8 cellular contexts compared by ENCODE assay signal in the genomic region with DNA sequence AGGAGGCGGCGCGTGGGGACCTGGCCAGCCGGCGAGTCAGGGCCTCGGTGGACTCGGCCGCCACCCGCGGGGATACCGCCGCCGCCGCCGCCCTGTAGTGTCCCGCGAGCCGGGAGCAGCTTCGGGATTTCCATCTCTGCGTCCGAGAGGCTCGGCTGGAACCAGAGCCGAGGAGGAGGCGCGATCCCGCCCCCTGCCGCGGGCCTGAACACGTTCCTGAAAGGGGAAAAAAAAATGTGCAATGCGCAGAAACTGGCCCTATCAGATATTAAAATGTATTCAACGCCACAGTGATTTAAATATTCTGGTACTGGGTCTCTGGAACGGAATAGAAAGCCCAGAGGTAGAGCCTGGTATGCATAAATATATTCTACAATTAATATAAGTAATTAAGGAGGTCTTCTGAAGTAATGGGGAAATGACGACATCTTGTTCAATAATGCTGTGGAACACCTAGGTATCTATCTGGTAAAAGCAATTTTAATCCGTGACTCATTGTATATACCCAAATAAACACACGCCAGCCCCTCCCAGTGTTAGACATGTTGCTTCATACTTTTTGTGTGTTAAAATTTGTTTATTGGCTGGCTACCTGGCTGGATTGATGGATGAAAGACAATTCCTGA. TPM values are rescaled to one million over a fixed set of nuclear protein-coding genes. Genes with fewer than 3 reads are reported as not detected.
DNase-seq lines count a peak whose midpoint lies in the region; ATAC-seq and TF ChIP-seq lines count a peak whose summit lies in the region.
"Not testable (repeated sequence)": the region's sequence is repeated elsewhere in the genome, so short reads cannot be mapped to it uniquely, and the experiment has no call there.

A gene with protein sequence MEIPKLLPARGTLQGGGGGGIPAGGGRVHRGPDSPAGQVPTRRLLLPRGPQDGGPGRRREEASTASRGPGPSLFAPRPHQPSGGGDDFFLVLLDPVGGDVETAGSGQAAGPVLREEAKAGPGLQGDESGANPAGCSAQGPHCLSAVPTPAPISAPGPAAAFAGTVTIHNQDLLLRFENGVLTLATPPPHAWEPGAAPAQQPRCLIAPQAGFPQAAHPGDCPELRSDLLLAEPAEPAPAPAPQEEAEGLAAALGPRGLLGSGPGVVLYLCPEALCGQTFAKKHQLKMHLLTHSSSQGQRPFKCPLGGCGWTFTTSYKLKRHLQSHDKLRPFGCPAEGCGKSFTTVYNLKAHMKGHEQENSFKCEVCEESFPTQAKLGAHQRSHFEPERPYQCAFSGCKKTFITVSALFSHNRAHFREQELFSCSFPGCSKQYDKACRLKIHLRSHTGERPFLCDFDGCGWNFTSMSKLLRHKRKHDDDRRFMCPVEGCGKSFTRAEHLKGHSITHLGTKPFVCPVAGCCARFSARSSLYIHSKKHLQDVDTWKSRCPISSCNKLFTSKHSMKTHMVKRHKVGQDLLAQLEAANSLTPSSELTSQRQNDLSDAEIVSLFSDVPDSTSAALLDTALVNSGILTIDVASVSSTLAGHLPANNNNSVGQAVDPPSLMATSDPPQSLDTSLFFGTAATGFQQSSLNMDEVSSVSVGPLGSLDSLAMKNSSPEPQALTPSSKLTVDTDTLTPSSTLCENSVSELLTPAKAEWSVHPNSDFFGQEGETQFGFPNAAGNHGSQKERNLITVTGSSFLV (minus strand): TSS at position 172 of the 626 bp plus-strand sequence. CDS start 38 bp downstream, at position 134.

- H3K36me3 Mint-ChIP-seq in CD14-positive monocyte; activated CD8-positive, alpha-beta T cell treated with anti-CD3 and anti-CD28 coated beads, Interleukin-2, amount 10 ng/mL, durations not matched to agents 7 days and 5 days (ENCODE audit: low read depth): not testable (repeated sequence)

- not testable (repeated sequence) for H3K4me1 ChIP-seq in effector memory CD4-positive, alpha-beta T cell (ENCODE audit: control insufficient read depth, insufficient read depth, low read length, poor library complexity, severe bottlenecking)
- H3K4me1 ChIP-seq in skeletal muscle satellite cell (ENCODE audit: control insufficient read depth, insufficient read depth, low read length), result peaks cover 14% of the 10 kb centered on the region

- H3K4me3 ChIP-seq in effector memory CD4-positive, alpha-beta T cell (ENCODE audit: insufficient read depth, low read depth, low read length, poor library complexity, severe bottlenecking), result peak within 1 kb of the TSS; percentile 42
- H3K4me3 ChIP-seq in skeletal muscle satellite cell (ENCODE audit: low read length), result peak within 1 kb of the TSS; percentile 69

- intact Hi-C loops in CD14-positive monocyte (cut with micrococcal nuclease), result loop anchor here in 1 of 2 donors (10.0 kb wide), 1 partner anchor 316 kb away; a partner anchor contains a TSS
- intact Hi-C loops in left colon (cut with DNase I, micrococcal nuclease), result loop anchor here in 1 of 2 donors (10.0 kb wide), 1 partner anchor 316 kb away; a partner anchor contains a TSS

- TF ChIP-seq CTCF in CD14-positive monocyte (IDR thresholded peaks at IDR 0.05), result not testable (repeated sequence)

- H3K9me3 Mint-ChIP-seq in CD14-positive monocyte; activated CD8-positive, alpha-beta T cell treated with anti-CD3 and anti-CD28 coated beads, Interleukin-2, amount 10 ng/mL, durations not matched to agents 7 days and 5 days (ENCODE audit: insufficient read depth): not testable (repeated sequence)

- not testable (repeated sequence) for H3K27me3 Mint-ChIP-seq in CD14-positive monocyte (ENCODE audit: low read depth in 3 of 3); activated CD8-positive, alpha-beta T cell treated with anti-CD3 and anti-CD28 coated beads, Interleukin-2, amount 10 ng/mL, durations not matched to agents 7 days and 5 days (ENCODE audit: low read depth)

- H3K36me3 ChIP-seq in effector memory CD4-positive, alpha-beta T cell (ENCODE audit: control insufficient read depth, insufficient read depth, low read length); skeletal muscle satellite cell (ENCODE audit: insufficient read depth, low read length): not testable (repeated sequence)

- POLR2A ChIA-PET in activated CD8-positive, alpha-beta T cell treated with anti-CD3 and anti-CD28 coated beads, Interleukin-2, amount 10 ng/mL, durations not matched to agents 7 days and 5 days (lab: Charles Lee), result not testable (repeated sequence)

- H3K4me2 ChIP-seq in skeletal muscle satellite cell (ENCODE audit: low read length), result peak within 1 kb of the TSS; percentile 82

- peak within 1 kb of the TSS; percentile 63 to 84 for H3K4me3 Mint-ChIP-seq in CD14-positive monocyte
- H3K4me3 Mint-ChIP-seq in activated CD8-positive, alpha-beta T cell treated with anti-CD3 and anti-CD28 coated beads, Interleukin-2, amount 10 ng/mL, durations not matched to agents 7 days and 5 days, result peak within 1 kb of the TSS; percentile 70

- CTCF ChIA-PET in activated CD8-positive, alpha-beta T cell treated with anti-CD3 and anti-CD28 coated beads, Interleukin-2, amount 10 ng/mL, durations not matched to agents 7 days and 5 days (lab: Charles Lee), result not testable (repeated sequence)

- peak within 1 kb of the TSS in 6 of 7 donors; percentile 53 to 84 (median 72) for H3K27ac Mint-ChIP-seq in CD14-positive monocyte
- peak within 1 kb of the TSS; percentile 86 for H3K27ac Mint-ChIP-seq in activated CD8-positive, alpha-beta T cell treated with anti-CD3 and anti-CD28 coated beads, Interleukin-2, amount 10 ng/mL, durations not matched to agents 7 days and 5 days

- ATAC-seq in GM19372 (IDR thresholded peaks at IDR 0.05; ENCODE audit: low read depth, unreplicated experiment) (peak; percentile 54), HG02943 (IDR thresholded peaks at IDR 0.05; ENCODE audit: low read depth, unreplicated experiment) (peak; percentile 48), left colon (peak; percentile 60)
- peak; percentile 73 for ATAC-seq in activated CD8-positive, alpha-beta T cell treated with anti-CD3 and anti-CD28 coated beads, Interleukin-2, amount 10 ng/mL, durations not matched to agents 7 days and 5 days

- H3K9me3 ChIP-seq in effector memory CD4-positive, alpha-beta T cell (ENCODE audit: control insufficient read depth, low read length); skeletal muscle satellite cell (replicated peaks; ENCODE audit: low read length): not testable (repeated sequence)

- peaks cover 22% of the 10 kb centered on the region for H3K4me1 Mint-ChIP-seq in CD14-positive monocyte
- H3K4me1 Mint-ChIP-seq in activated CD8-positive, alpha-beta T cell treated with anti-CD3 and anti-CD28 coated beads, Interleukin-2, amount 10 ng/mL, durations not matched to agents 7 days and 5 days (ENCODE audit: low read depth), result peaks cover 29% of the 10 kb centered on the region

- peak within 1 kb of the TSS; percentile 79 for H3K9ac ChIP-seq in skeletal muscle satellite cell (ENCODE audit: low read depth, low read length)

- peak within 1 kb of the TSS; percentile 74 for H3K27ac ChIP-seq in effector memory CD4-positive, alpha-beta T cell (ENCODE audit: insufficient read depth, low read length, poor library complexity, severe bottlenecking)

- not testable (repeated sequence) for DNase-seq in CD14-positive monocyte (ENCODE audit: low spot score); activated CD8-positive, alpha-beta T cell treated with anti-CD3 and anti-CD28 coated beads, Interleukin-2, amount 10 ng/mL, durations not matched to agents 7 days and 5 days; effector memory CD4-positive, alpha-beta T cell; left colon
- DNase-seq in NCI-H1092 treated with DMSO at 0.1 percent for 48 hours (lab: John Stamatoyannopoulos, UW), result peak; percentile 10

- H3K27me3 ChIP-seq in effector memory CD4-positive, alpha-beta T cell (replicated peaks; ENCODE audit: control insufficient read depth, insufficient read depth, low read length, poor library complexity, severe bottlenecking); skeletal muscle satellite cell (ENCODE audit: control insufficient read depth, insufficient read depth, low read length): not testable (repeated sequence)

RNA-seq across cellular contexts. Expression of the gene that starts here (rescaled TPM):
- polyA plus RNA-seq in CD14-positive monocyte, result 1 to 10 TPM in 1 of 2 donors, under 1 TPM in 1; 0.89 to 1.0 TPM
- 1 to 10 TPM; 2.8 to 2.9 TPM for total RNA-seq in activated CD8-positive, alpha-beta T cell treated with anti-CD3 and anti-CD28 coated beads, Interleukin-2, amount 10 ng/mL, durations not matched to agents 7 days and 5 days
- 1 to 10 TPM; 3.8 to 4.4 TPM for total RNA-seq in left colon
- 4.1 and 4.6 TPM in 2 replicates for total RNA-seq in skeletal muscle satellite cell (2012; rRNA removed)
